ENCODE assay signal across 9 cellular contexts in genomic region chr2:4775668-4776067, GRCh38.
"Had no signal": no experiment of that assay in that cellular context is flagged by ENCODE, and none has a peak within 500 bp of the region (broad histone marks: within the 10 kb centered on the region; RNA-seq: fewer than 3 reads in every experiment).

No MANE protein-coding gene starts in this region.

- H3K4me2 ChIP-seq: KMS-11 had no signal

- ATAC-seq: HCT116 had no signal

- H3K27ac ChIP-seq: GM23248, KMS-11 had no signal

- DNase-seq: GM23248, GOT3, H7, HFFc6, KBM-7 had no signal

- H3K36me3 ChIP-seq: HAP-1 had no signal

- H3K9me3 ChIP-seq: HAP-1 had no signal

- H3K9ac ChIP-seq: GM23248, KMS-11 had no signal

- H3K4me3 ChIP-seq: GM23248, HAP-1 had no signal

- H2AFZ ChIP-seq: GM23248 had no signal

- H3K4me1 ChIP-seq: HAP-1 had no signal

- FAIRE-seq: HTR-8/SVneo had no signal
